ENCODE assay signal across 1 cellular context in genomic region chr10:96043157-96043894, GRCh38.
TF ChIP-seq lines count a peak whose summit lies in the region.

A gene with protein sequence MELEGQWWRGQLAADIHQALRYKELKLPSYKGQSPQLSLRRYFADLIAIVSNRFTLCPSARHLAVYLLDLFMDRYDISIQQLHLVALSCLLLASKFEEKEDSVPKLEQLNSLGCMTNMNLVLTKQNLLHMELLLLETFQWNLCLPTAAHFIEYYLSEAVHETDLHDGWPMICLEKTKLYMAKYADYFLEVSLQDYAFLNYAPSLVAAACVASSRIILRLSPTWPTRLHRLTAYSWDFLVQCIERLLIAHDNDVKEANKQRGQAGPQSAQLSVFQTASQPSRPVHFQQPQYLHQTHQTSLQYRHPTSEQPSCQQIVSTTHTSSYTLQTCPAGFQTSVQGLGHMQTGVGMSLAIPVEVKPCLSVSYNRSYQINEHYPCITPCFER (plus strand): TSS chr10:96043583. CDS start chr10:96044394, 811 bp downstream.

TF ChIP-seq in HepG2, 621 proteins besides CTCF, POLR2A, EP300 and RAD21 (continued from another document and continues in another):
- no peak for TF ChIP-seq TSC22D2 (CRISPR knock-in tag; IDR thresholded peaks at IDR 0.05; ENCODE audit: borderline replicate concordance)
- peak; percentile 93; the same call in 1 of the 2 replicates for TF ChIP-seq ZNF558 (CRISPR knock-in tag; IDR thresholded peaks at IDR 0.05; ENCODE audit: borderline replicate concordance)
- TF ChIP-seq FOXP4 (CRISPR knock-in tag; IDR thresholded peaks at IDR 0.05) = peak; percentile 44; the same call in 1 of the 2 replicates
- TF ChIP-seq DDIT3 (CRISPR knock-in tag; IDR thresholded peaks at IDR 0.05) = no peak
- TF ChIP-seq ZNF530 (CRISPR knock-in tag; IDR thresholded peaks at IDR 0.05; ENCODE audit: low read depth) = no peak
- TF ChIP-seq NCOA2 (CRISPR knock-in tag; IDR thresholded peaks at IDR 0.05) = peak; percentile 10; the same call in 1 of the 2 replicates
- no peak for TF ChIP-seq SMARCC2 (IDR thresholded peaks at IDR 0.05)
- TF ChIP-seq, protein P1, sequence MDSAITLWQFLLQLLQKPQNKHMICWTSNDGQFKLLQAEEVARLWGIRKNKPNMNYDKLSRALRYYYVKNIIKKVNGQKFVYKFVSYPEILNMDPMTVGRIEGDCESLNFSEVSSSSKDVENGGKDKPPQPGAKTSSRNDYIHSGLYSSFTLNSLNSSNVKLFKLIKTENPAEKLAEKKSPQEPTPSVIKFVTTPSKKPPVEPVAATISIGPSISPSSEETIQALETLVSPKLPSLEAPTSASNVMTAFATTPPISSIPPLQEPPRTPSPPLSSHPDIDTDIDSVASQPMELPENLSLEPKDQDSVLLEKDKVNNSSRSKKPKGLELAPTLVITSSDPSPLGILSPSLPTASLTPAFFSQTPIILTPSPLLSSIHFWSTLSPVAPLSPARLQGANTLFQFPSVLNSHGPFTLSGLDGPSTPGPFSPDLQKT (CRISPR knock-in tag; IDR thresholded peaks at IDR 0.05; ENCODE audit: borderline replicate concordance) = no peak
- no peak for TF ChIP-seq PAF1 (CRISPR knock-in tag; IDR thresholded peaks at IDR 0.05)
- peak; percentile 56; the same call in 1 of the 2 replicates for TF ChIP-seq NRL (CRISPR knock-in tag; IDR thresholded peaks at IDR 0.05; ENCODE audit: borderline replicate concordance)
- TF ChIP-seq MIER3 (CRISPR knock-in tag; IDR thresholded peaks at IDR 0.05; ENCODE audit: borderline replicate concordance) = no peak
- TF ChIP-seq ZNF781 (CRISPR knock-in tag; IDR thresholded peaks at IDR 0.05; ENCODE audit: borderline replicate concordance, not compliant biosample characterization) = peak; percentile 65
- TF ChIP-seq SALL1 (CRISPR knock-in tag; IDR thresholded peaks at IDR 0.05) = peak; percentile 89
- TF ChIP-seq ZNF782 (CRISPR knock-in tag; IDR thresholded peaks at IDR 0.05; ENCODE audit: borderline replicate concordance) = peak; percentile 84; the same call in 1 of the 2 replicates
- TF ChIP-seq ZFP36L1 (CRISPR knock-in tag; IDR thresholded peaks at IDR 0.05) = no peak; the same call in 1 of the 2 replicates
- TF ChIP-seq ZNF616 (CRISPR knock-in tag; IDR thresholded peaks at IDR 0.05; ENCODE audit: low read depth) = peak; percentile 90; the same call in 1 of the 2 replicates
- TF ChIP-seq, protein P2, sequence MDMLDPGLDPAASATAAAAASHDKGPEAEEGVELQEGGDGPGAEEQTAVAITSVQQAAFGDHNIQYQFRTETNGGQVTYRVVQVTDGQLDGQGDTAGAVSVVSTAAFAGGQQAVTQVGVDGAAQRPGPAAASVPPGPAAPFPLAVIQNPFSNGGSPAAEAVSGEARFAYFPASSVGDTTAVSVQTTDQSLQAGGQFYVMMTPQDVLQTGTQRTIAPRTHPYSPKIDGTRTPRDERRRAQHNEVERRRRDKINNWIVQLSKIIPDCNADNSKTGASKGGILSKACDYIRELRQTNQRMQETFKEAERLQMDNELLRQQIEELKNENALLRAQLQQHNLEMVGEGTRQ (IDR thresholded peaks at IDR 0.05; ENCODE audit: low read depth, low read length) = no peak
- TF ChIP-seq, protein P2 (CRISPR knock-in tag; IDR thresholded peaks at IDR 0.05; ENCODE audit: borderline replicate concordance) = no peak; the same call in 1 of the 2 replicates
- no peak for TF ChIP-seq RAD51 (IDR thresholded peaks at IDR 0.05; ENCODE audit: borderline replicate concordance)
- TF ChIP-seq ZNF484 (CRISPR knock-in tag; IDR thresholded peaks at IDR 0.05; ENCODE audit: borderline replicate concordance, low read depth) = no peak
- TF ChIP-seq KDM2A (CRISPR knock-in tag; IDR thresholded peaks at IDR 0.05; ENCODE audit: borderline replicate concordance, low read depth) = peak; percentile 85
- no peak for TF ChIP-seq CBX5 (CRISPR knock-in tag; IDR thresholded peaks at IDR 0.05; ENCODE audit: borderline replicate concordance)
- TF ChIP-seq ELF4 (CRISPR knock-in tag; IDR thresholded peaks at IDR 0.05; ENCODE audit: borderline replicate concordance) = no peak
- peak; percentile 60; the same call in 1 of the 2 replicates for TF ChIP-seq ZBED4 (CRISPR knock-in tag; IDR thresholded peaks at IDR 0.05; ENCODE audit: borderline replicate concordance)
- TF ChIP-seq, protein P3, sequence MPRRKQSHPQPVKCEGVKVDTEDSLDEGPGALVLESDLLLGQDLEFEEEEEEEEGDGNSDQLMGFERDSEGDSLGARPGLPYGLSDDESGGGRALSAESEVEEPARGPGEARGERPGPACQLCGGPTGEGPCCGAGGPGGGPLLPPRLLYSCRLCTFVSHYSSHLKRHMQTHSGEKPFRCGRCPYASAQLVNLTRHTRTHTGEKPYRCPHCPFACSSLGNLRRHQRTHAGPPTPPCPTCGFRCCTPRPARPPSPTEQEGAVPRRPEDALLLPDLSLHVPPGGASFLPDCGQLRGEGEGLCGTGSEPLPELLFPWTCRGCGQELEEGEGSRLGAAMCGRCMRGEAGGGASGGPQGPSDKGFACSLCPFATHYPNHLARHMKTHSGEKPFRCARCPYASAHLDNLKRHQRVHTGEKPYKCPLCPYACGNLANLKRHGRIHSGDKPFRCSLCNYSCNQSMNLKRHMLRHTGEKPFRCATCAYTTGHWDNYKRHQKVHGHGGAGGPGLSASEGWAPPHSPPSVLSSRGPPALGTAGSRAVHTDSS (CRISPR knock-in tag; conservative IDR thresholded peaks at IDR 0.05) = no peak
- TF ChIP-seq SYNCRIP (IDR thresholded peaks at IDR 0.05; ENCODE audit: insufficient read depth, low read depth, low read length) = no peak
- TF ChIP-seq U2AF2 (IDR thresholded peaks at IDR 0.05; ENCODE audit: low read depth, low read length) = no peak
- TF ChIP-seq RBM39 (IDR thresholded peaks at IDR 0.05; ENCODE audit: low read depth, low read length, poor library complexity, severe bottlenecking) = peak; percentile 46
- TF ChIP-seq MEIS1 (CRISPR knock-in tag; IDR thresholded peaks at IDR 0.05; ENCODE audit: borderline replicate concordance) = peak; percentile 90
- TF ChIP-seq ZNF768 (CRISPR knock-in tag; IDR thresholded peaks at IDR 0.05) = peak; percentile 54
- peak; percentile 70; the same call in 1 of the 2 replicates for TF ChIP-seq ZNF232 (CRISPR knock-in tag; IDR thresholded peaks at IDR 0.05; ENCODE audit: borderline replicate concordance)
- peak; percentile 34; the same call in 1 of the 2 replicates for TF ChIP-seq ZNF800 (CRISPR knock-in tag; IDR thresholded peaks at IDR 0.05)
- no peak for TF ChIP-seq IKZF1 (IDR thresholded peaks at IDR 0.05)
- TF ChIP-seq, protein P4, sequence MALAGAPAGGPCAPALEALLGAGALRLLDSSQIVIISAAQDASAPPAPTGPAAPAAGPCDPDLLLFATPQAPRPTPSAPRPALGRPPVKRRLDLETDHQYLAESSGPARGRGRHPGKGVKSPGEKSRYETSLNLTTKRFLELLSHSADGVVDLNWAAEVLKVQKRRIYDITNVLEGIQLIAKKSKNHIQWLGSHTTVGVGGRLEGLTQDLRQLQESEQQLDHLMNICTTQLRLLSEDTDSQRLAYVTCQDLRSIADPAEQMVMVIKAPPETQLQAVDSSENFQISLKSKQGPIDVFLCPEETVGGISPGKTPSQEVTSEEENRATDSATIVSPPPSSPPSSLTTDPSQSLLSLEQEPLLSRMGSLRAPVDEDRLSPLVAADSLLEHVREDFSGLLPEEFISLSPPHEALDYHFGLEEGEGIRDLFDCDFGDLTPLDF (CRISPR knock-in tag; IDR thresholded peaks at IDR 0.05) = no peak
- TF ChIP-seq, protein P5, sequence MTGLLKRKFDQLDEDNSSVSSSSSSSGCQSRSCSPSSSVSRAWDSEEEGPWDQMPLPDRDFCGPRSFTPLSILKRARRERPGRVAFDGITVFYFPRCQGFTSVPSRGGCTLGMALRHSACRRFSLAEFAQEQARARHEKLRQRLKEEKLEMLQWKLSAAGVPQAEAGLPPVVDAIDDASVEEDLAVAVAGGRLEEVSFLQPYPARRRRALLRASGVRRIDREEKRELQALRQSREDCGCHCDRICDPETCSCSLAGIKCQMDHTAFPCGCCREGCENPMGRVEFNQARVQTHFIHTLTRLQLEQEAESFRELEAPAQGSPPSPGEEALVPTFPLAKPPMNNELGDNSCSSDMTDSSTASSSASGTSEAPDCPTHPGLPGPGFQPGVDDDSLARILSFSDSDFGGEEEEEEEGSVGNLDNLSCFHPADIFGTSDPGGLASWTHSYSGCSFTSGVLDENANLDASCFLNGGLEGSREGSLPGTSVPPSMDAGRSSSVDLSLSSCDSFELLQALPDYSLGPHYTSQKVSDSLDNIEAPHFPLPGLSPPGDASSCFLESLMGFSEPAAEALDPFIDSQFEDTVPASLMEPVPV (CRISPR knock-in tag; IDR thresholded peaks at IDR 0.05) = peak; percentile 73; the same call in 1 of the 2 replicates
- TF ChIP-seq ZNF337 (CRISPR knock-in tag; IDR thresholded peaks at IDR 0.05; ENCODE audit: borderline replicate concordance, low read depth) = no peak
- no peak for TF ChIP-seq ZKSCAN8 (CRISPR knock-in tag; IDR thresholded peaks at IDR 0.05; ENCODE audit: borderline replicate concordance)
- peak; percentile 98 for TF ChIP-seq CCDC6 (CRISPR knock-in tag; IDR thresholded peaks at IDR 0.05)
- peak; percentile 32; the same call in 1 of the 2 replicates for TF ChIP-seq ARHGAP35 (CRISPR knock-in tag; IDR thresholded peaks at IDR 0.05; ENCODE audit: borderline replicate concordance)
- TF ChIP-seq CREB1 (IDR thresholded peaks at IDR 0.05) = no peak
- no peak for TF ChIP-seq CREB1 (CRISPR knock-in tag; IDR thresholded peaks at IDR 0.05)
- TF ChIP-seq ARID2 (CRISPR knock-in tag; IDR thresholded peaks at IDR 0.05; ENCODE audit: borderline replicate concordance) = peak; percentile 91
- no peak; the same call in 1 of the 2 replicates for TF ChIP-seq SATB2 (CRISPR knock-in tag; IDR thresholded peaks at IDR 0.05)
- no peak for TF ChIP-seq NFE2 (CRISPR knock-in tag; IDR thresholded peaks at IDR 0.05)
